13 cellular contexts compared by ENCODE assay signal in the genomic region with DNA sequence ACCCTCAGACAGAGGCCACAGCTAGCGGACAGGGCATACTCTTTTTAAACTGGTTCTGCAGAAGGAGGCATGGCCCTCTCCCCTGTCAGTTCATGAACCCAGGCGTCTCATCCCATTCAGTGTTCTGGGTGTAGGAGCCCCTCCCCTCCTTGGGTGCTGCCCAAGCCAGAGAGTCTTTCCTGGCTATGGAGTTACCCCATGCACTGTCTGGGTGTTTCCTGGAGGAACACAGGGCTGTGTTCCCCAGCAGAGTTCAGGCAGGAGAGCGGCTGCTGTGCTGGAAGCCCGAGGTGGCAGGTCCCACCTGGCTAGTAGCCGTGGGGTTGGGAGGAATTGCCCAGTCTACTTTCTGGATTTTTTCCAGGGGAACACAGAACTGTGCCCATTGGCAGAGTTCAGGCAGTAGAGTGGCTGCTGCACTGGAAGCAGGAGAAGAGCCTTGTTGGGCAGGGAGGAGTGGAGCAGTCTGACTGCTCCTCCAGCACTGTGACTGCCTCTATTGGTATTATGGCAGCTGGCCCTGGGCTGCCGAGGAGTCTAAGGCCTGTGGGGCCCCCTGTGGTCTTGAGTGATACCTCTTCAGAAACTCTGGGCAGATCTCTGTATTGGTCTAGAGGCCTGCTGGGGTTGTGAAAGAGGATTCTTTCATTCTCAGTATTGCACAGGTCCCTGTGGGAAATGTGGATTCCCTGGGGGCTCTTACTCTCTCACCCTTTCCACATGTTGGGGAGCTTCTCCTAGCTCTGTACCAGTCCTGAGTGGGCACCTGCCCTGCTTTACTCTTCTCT.
A peak's percentile ranks its signal among the peaks of the same experiment; 100 is the strongest.
DNase-seq lines count a peak whose midpoint lies in the region; ATAC-seq, FAIRE-seq and TF ChIP-seq lines count a peak whose summit lies in the region.
"Had no signal": no experiment of that assay in that cellular context is flagged by ENCODE, and none has a peak within 500 bp of the region (broad histone marks: within the 10 kb centered on the region; RNA-seq: fewer than 3 reads in every experiment).

No MANE protein-coding gene starts in this region.

- intact Hi-C loops in kidney (cut with DNase I) = no loop called here
- intact Hi-C loops in transverse colon (cut with DNase I; ENCODE audit: low total_unique reads) = no loop called here

- peak; percentile 30 for DNase-seq in kidney
- DNase-seq in transverse colon = no peak
- no peak for DNase-seq in AG20443 (ENCODE audit: low spot score)
- no peak for DNase-seq in NOMO-1 treated with dmso at 0.1 percent for 144 hours (lab: John Stamatoyannopoulos, UW; ENCODE audit: unreplicated experiment)
- DNase-seq in stimulated activated naive CD4-positive, alpha-beta T cell treated with Interleukin-2 at 50 U/mL for 16 hours (lab: John Stamatoyannopoulos, UW) = no peak
- DNase-seq: activated CD4-positive, alpha-beta T cell treated with anti-CD3 and anti-CD28 coated beads, Interleukin-2, amount 10 ng/mL, durations not matched to agents 24 days and 14 days; dermis blood vessel endothelial cell; gastrocnemius medialis; left ventricle myocardium superior; NCI-H524 treated with DMSO at 0.1 percent for 48 hours had no signal

- in situ Hi-C loops in transverse colon (cut with MboI; ENCODE audit: low pct_ligation_motif_present in 1 of 4, low pct_unique_long_range_greater_than_20kb in 1 of 4, low sequenced_read_pairs in 3 of 4) = no loop called here

- H3K27ac ChIP-seq in kidney (ENCODE audit: low read depth in 2 of 2, low read length in 2 of 2) (no peak overlapping the region), transverse colon (no peak overlapping the region)
- H3K27ac ChIP-seq: gastrocnemius medialis had no signal

- no peak overlapping the region for H3K9ac ChIP-seq in kidney (ENCODE audit: low read length in 2 of 2)

- TF ChIP-seq CTCF in kidney (IDR thresholded peaks at IDR 0.05; ENCODE audit: borderline replicate concordance, extremely low read depth, insufficient read depth) (no peak), transverse colon (IDR thresholded peaks at IDR 0.05) (no peak)

- no peaks in the 10 kb centered on the region for H3K27me3 ChIP-seq in transverse colon
- H3K27me3 ChIP-seq: gastrocnemius medialis had no signal

- no peak for TF ChIP-seq EP300 in transverse colon (IDR thresholded peaks at IDR 0.05; ENCODE audit: low read depth)

- no peaks in the 10 kb centered on the region for H3K36me3 ChIP-seq in kidney (ENCODE audit: control insufficient read depth in 1 of 2, insufficient read depth in 2 of 2, low read length in 2 of 2)
- H3K36me3 ChIP-seq in transverse colon = no peaks in the 10 kb centered on the region
- H3K36me3 ChIP-seq: gastrocnemius medialis had no signal

- H3K4me1 ChIP-seq in kidney (ENCODE audit: control insufficient read depth in 1 of 2, insufficient read depth in 1 of 2, low read depth in 1 of 2, low read length in 2 of 2) (no peaks in the 10 kb centered on the region), transverse colon (no peaks in the 10 kb centered on the region)
- H3K4me1 ChIP-seq: gastrocnemius medialis had no signal

- H3K4me3 ChIP-seq in kidney (ENCODE audit: low read length in 2 of 2) = no peak overlapping the region
- no peak overlapping the region for H3K4me3 ChIP-seq in transverse colon
- H3K4me3 ChIP-seq: gastrocnemius medialis had no signal

- ATAC-seq in GM18858 (IDR thresholded peaks at IDR 0.05; ENCODE audit: unreplicated experiment) = peak; percentile 97
- ATAC-seq in GM21529 (IDR thresholded peaks at IDR 0.05; ENCODE audit: unreplicated experiment) = peak; percentile 55
- ATAC-seq in HG03159 (IDR thresholded peaks at IDR 0.05; ENCODE audit: unreplicated experiment) = peak; percentile 86
- ATAC-seq: gastrocnemius medialis, left ventricle myocardium superior had no signal

- FAIRE-seq in kidney (lab: Jason Lieb, UNC) = no peak

- H3K9me3 ChIP-seq in kidney (ENCODE audit: control insufficient read depth in 1 of 2, low read length in 2 of 2) (no peaks in the 10 kb centered on the region), transverse colon (no peaks in the 10 kb centered on the region)
- H3K9me3 ChIP-seq: gastrocnemius medialis had no signal

- TF ChIP-seq POLR2A in transverse colon (IDR thresholded peaks at IDR 0.05) = no peak

- WGBS in transverse colon (ENCODE audit: low coverage in 1 of 2), 2 donors = 84% methylated on average over 6 of the region's 6 CpGs; no CpG with 5 or more reads in 1 of the 2 donors
